In the genomic region with DNA sequence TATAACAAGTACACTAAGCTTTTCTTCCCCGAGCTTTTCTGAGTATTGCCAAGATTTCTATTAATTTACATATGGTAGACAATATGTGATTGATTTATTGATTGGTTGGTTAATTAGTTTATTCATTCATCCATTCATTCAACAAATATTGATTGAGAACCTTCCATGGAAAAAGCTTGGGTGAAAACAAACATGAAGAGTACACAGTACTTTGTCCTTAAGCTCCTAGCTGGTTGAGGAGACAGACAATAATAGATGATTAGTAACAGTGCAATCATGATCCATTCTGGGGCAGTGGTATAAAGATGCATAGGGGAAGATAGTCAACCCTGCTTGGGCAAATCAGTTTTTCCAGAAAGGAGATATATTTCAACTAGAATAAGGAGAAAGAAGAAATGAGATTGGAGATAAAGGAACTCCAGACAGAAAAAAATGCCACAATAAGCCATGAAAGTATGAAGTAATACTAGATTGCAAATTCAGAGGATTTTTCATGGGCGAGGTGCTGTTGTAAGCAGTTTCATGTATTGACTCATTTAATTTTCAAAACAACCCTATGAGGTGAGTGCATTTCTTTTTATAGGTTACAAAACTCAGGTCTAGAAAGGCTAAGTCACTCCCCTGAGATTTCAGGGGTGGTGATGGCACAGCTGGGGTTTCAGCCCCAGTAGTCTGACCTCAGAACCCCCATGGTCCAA, we compare ENCODE assay signal across 11 cellular contexts.
DNase-seq lines count a peak whose midpoint lies in the region; ATAC-seq and FAIRE-seq lines count a peak whose summit lies in the region.
"Had no signal": no experiment of that assay in that cellular context is flagged by ENCODE, and none has a peak within 500 bp of the region (broad histone marks: within the 10 kb centered on the region; RNA-seq: fewer than 3 reads in every experiment).

No MANE protein-coding gene starts in this region.

- H3K27ac ChIP-seq in small intestine (ENCODE audit: low read depth in 1 of 2, low read length in 1 of 2), result no peak overlapping the region

- POLR2A ChIA-PET in activated CD4-positive, alpha-beta memory T cell treated with anti-CD3 and anti-CD28 coated beads for 36 hours (lab: Charles Lee), result no interaction called here

- H3K4me3 ChIP-seq in small intestine (ENCODE audit: low read depth in 1 of 2, low read length in 2 of 2), result no peak overlapping the region
- H3K4me3 ChIP-seq: K562 had no signal

- no peak overlapping the region for H3K27ac Mint-ChIP-seq in activated CD4-positive, alpha-beta memory T cell treated with anti-CD3 and anti-CD28 coated beads for 36 hours
- H3K27ac Mint-ChIP-seq: T-helper 1 cell treated with Interleukin-12 subunit alpha and Interleukin-12 subunit beta and Interleukin-4 antibody, amounts not matched to agents 30 μg/mL and 1 μg/mL, for 36 hours had no signal

- H3K4me3 Mint-ChIP-seq in activated CD4-positive, alpha-beta memory T cell treated with anti-CD3 and anti-CD28 coated beads for 36 hours, result no peak overlapping the region
- H3K4me3 Mint-ChIP-seq: T-helper 1 cell treated with Interleukin-12 subunit alpha and Interleukin-12 subunit beta and Interleukin-4 antibody, amounts not matched to agents 30 μg/mL and 1 μg/mL, for 36 hours had no signal

- no peaks in the 10 kb centered on the region for H3K9me3 Mint-ChIP-seq in activated CD4-positive, alpha-beta memory T cell treated with anti-CD3 and anti-CD28 coated beads for 36 hours
- H3K9me3 Mint-ChIP-seq: T-helper 1 cell treated with Interleukin-12 subunit alpha and Interleukin-12 subunit beta and Interleukin-4 antibody, amounts not matched to agents 30 μg/mL and 1 μg/mL, for 36 hours had no signal

- intact Hi-C loops in activated CD4-positive, alpha-beta memory T cell treated with anti-CD3 and anti-CD28 coated beads for 36 hours (cut with micrococcal nuclease), result no loop called here

- no peaks in the 10 kb centered on the region for H3K9me3 ChIP-seq in small intestine (ENCODE audit: control insufficient read depth, low read depth)

- ATAC-seq in GM19397 (IDR thresholded peaks at IDR 0.05; ENCODE audit: unreplicated experiment) (peak; percentile 83), HG02970 (IDR thresholded peaks at IDR 0.05; ENCODE audit: low FRiP score, unreplicated experiment) (peak; percentile 74)
- ATAC-seq: K562 had no signal

- no peaks in the 10 kb centered on the region for H3K27me3 ChIP-seq in small intestine (ENCODE audit: control insufficient read depth in 2 of 2, insufficient read depth in 2 of 2, low read length in 2 of 2)

- no peaks in the 10 kb centered on the region for H3K27me3 Mint-ChIP-seq in activated CD4-positive, alpha-beta memory T cell treated with anti-CD3 and anti-CD28 coated beads for 36 hours

- H3K36me3 Mint-ChIP-seq in activated CD4-positive, alpha-beta memory T cell treated with anti-CD3 and anti-CD28 coated beads for 36 hours, result no peaks in the 10 kb centered on the region

- no peaks in the 10 kb centered on the region for H3K4me1 Mint-ChIP-seq in activated CD4-positive, alpha-beta memory T cell treated with anti-CD3 and anti-CD28 coated beads for 36 hours (ENCODE audit: low read depth)

- H3K4me1 ChIP-seq in small intestine (ENCODE audit: control insufficient read depth in 2 of 2, insufficient read depth in 1 of 2, low read depth in 1 of 2, low read length in 1 of 2), result no peaks in the 10 kb centered on the region

- CTCF ChIA-PET in activated CD4-positive, alpha-beta memory T cell treated with anti-CD3 and anti-CD28 coated beads for 36 hours (lab: Charles Lee), result no interaction called here

- no peaks in the 10 kb centered on the region for H3K36me3 ChIP-seq in small intestine (ENCODE audit: control insufficient read depth in 2 of 2, insufficient read depth in 2 of 2, low read length in 2 of 2)

- WGBS in small intestine, 3 donors, result 71 to 81% (median 79%) methylated on average over 2 of the region's 2 CpGs

- DNase-seq in NCI-H146 treated with DMSO at 0.1 percent for 48 hours (lab: John Stamatoyannopoulos, UW; ENCODE audit: unreplicated experiment), result peak; percentile 10
- DNase-seq in small intestine, result peak; percentile 13
- DNase-seq in activated CD4-positive, alpha-beta memory T cell treated with anti-CD3 and anti-CD28 coated beads for 36 hours, result no peak
- no peak for DNase-seq in activated effector memory CD4-positive, alpha-beta T cell treated with Interleukin-2 at 50 U/mL for 16 hours
- no peak for DNase-seq in activated naive CD4-positive, alpha-beta T cell treated with Interleukin-2 at 50 U/mL for 16 hours
- DNase-seq: activated T-cell treated with anti-CD3 and anti-CD28 coated beads, Interleukin-2, amount 50 U/mL, for 1 hour; hypothalamus had no signal

- no peak for FAIRE-seq in small intestine (lab: Jason Lieb, UNC)
- FAIRE-seq: K562 had no signal

Comparison
In these comparisons a context has a peak if more than half of its experiments do, and no peak if none do; other contexts are left out.
1. DNase-seq: peak in NCI-H146 treated with DMSO at 0.1 percent for 48 hours (single experiment) and small intestine (single experiment); none in activated CD4-positive, alpha-beta memory T cell treated with anti-CD3 and anti-CD28 coated beads for 36 hours (single experiment), activated effector memory CD4-positive, alpha-beta T cell treated with Interleukin-2 at 50 U/mL for 16 hours (single experiment) and activated naive CD4-positive, alpha-beta T cell treated with Interleukin-2 at 50 U/mL for 16 hours (single experiment).